9 cellular contexts compared by ENCODE assay signal in genomic region chr1:94720091-94720793, GRCh38.
DNase-seq lines count a peak whose midpoint lies in the region; ATAC-seq and TF ChIP-seq lines count a peak whose summit lies in the region.
"Had no signal": no experiment of that assay in that cellular context is flagged by ENCODE, and none has a peak within 500 bp of the region (broad histone marks: within the 10 kb centered on the region; RNA-seq: fewer than 3 reads in every experiment).

No MANE protein-coding gene starts in this region.

- H3K36me3 ChIP-seq in brain microvascular endothelial cell (replicated peaks) = no peaks in the 10 kb centered on the region

- no peak overlapping the region for H3K4me3 ChIP-seq in brain microvascular endothelial cell (ENCODE audit: low read depth, low read length)

- ATAC-seq in GM18499 (IDR thresholded peaks at IDR 0.05; ENCODE audit: insufficient read depth, unreplicated experiment) (peak; percentile 97), GM21447 (IDR thresholded peaks at IDR 0.05; ENCODE audit: unreplicated experiment) (peak; percentile 100), HG03521 (IDR thresholded peaks at IDR 0.05; ENCODE audit: unreplicated experiment) (peak; percentile 98), left ventricle myocardium superior (peak; percentile 56)

- TF ChIP-seq CTCF in brain microvascular endothelial cell (IDR thresholded peaks at IDR 0.05; ENCODE audit: low read depth, low read length, missing control alignments) = no peak

- intact Hi-C loops in left ventricle myocardium superior (cut with micrococcal nuclease) = no loop called here

- no peak overlapping the region for H3K27ac ChIP-seq in brain microvascular endothelial cell

- in situ Hi-C loops in brain microvascular endothelial cell (cut with HindIII; ENCODE audit: low pct_ligation_motif_present, low sequenced_read_pairs) = no loop called here

- DNase-seq in left ventricle myocardium superior (no peak), NCI-H2227 treated with DMSO at 0.1 percent for 48 hours (lab: John Stamatoyannopoulos, UW) (no peak), brain microvascular endothelial cell (no peak), EL (no peak), NCI-H748 (lab: John Stamatoyannopoulos, UW; ENCODE audit: unreplicated experiment) (no peak)
- DNase-seq: activated CD8-positive, alpha-beta memory T cell treated with anti-CD3 and anti-CD28 coated beads for 24 hours had no signal

- no peaks in the 10 kb centered on the region for H3K27me3 ChIP-seq in brain microvascular endothelial cell (replicated peaks)
